ENCODE assay signal across 24 cellular contexts in genomic region chr3:69445498-69445897, GRCh38. TPM values are rescaled to one million over a fixed set of nuclear protein-coding genes. Genes with fewer than 3 reads are reported as not detected.
DNase-seq lines count a peak whose midpoint lies in the region; ATAC-seq, FAIRE-seq and TF ChIP-seq lines count a peak whose summit lies in the region.
"Had no signal": no experiment of that assay in that cellular context is flagged by ENCODE, and none has a peak within 500 bp of the region (broad histone marks: within the 10 kb centered on the region; RNA-seq: fewer than 3 reads in every experiment).

No MANE protein-coding gene starts in this region.

- no peaks in the 10 kb centered on the region for H3K4me1 ChIP-seq in vagina
- H3K4me1 ChIP-seq: testis had no signal

- H3K27ac ChIP-seq in dorsolateral prefrontal cortex: peak overlapping the region in 21 of 59 donors; percentile 3 to 77 (median 33)
- H3K27ac ChIP-seq in vagina: no peak overlapping the region
- H3K27ac ChIP-seq: gastrocnemius medialis, testis had no signal

- H3K36me3 ChIP-seq in vagina: no peaks in the 10 kb centered on the region
- H3K36me3 ChIP-seq: gastrocnemius medialis had no signal

- DNase-seq in Right ventricle myocardium superior (no peak), cardiac septum (ENCODE audit: low spot score) (no peak), dorsolateral prefrontal cortex (no peak), neural crest cell (ENCODE audit: low read depth, low spot score) (no peak), vagina (ENCODE audit: extremely low spot score in 2 of 2) (no peak), OCI-M1 (lab: John Stamatoyannopoulos, UW) (no peak), frontal cortex (ENCODE audit: low spot score in 2 of 2) (no peak)
- DNase-seq: 8988T; activated CD4-positive, CD25-positive, alpha-beta regulatory T cell treated with anti-CD3 and anti-CD28 coated beads, Interleukin-2, amount 50 U/mL, for 72 hours; activated CD8-positive, alpha-beta T cell treated with anti-CD3 and anti-CD28 coated beads, Interleukin-2, amount 10 ng/mL, durations not matched to agents 7 days and 5 days; activated naive CD4-positive, alpha-beta T cell treated with Interleukin-2 at 50 U/mL for 16 hours; activated T-cell treated with anti-CD3 and anti-CD28 coated beads, Interleukin-2, amount 50 U/mL, for 24 hours; amniotic stem cell; gastrocnemius medialis; KG1; naive B cell; NCI-H1694; stimulated activated CD4-positive, alpha-beta T cell treated with anti-CD3 and anti-CD28 coated beads, Interleukin-1b, Interleukin-23, amount 100 ng/mL, for 48 hours; testis had no signal

- TF ChIP-seq POLR2A in vagina (IDR thresholded peaks at IDR 0.05): no peak

- no peak overlapping the region for H3K4me3 Mint-ChIP-seq in neural crest cell
- H3K4me3 Mint-ChIP-seq: activated CD8-positive, alpha-beta T cell treated with anti-CD3 and anti-CD28 coated beads, Interleukin-2, amount 10 ng/mL, durations not matched to agents 7 days and 5 days; activated T-cell treated with anti-CD3 and anti-CD28 coated beads, Interleukin-2, amount 50 U/mL, for 24 hours; B cell; central memory CD8-positive, alpha-beta T cell; memory B cell; naive B cell; stimulated activated effector memory CD8-positive, alpha-beta T cell treated with anti-CD3 and anti-CD28 coated beads, Interleukin-12 subunit alpha, Interleukin-12 subunit beta, amount 100 ng/mL, for 72 hours had no signal

- peak overlapping the region; percentile 1 for H3K27ac Mint-ChIP-seq in neural crest cell (ENCODE audit: unreplicated experiment)
- H3K27ac Mint-ChIP-seq: activated CD8-positive, alpha-beta T cell treated with anti-CD3 and anti-CD28 coated beads, Interleukin-2, amount 10 ng/mL, durations not matched to agents 7 days and 5 days; activated T-cell treated with anti-CD3 and anti-CD28 coated beads, Interleukin-2, amount 50 U/mL, for 24 hours; B cell; memory B cell; naive B cell; stimulated activated effector memory CD8-positive, alpha-beta T cell treated with anti-CD3 and anti-CD28 coated beads, Interleukin-12 subunit alpha, Interleukin-12 subunit beta, amount 100 ng/mL, for 72 hours had no signal

- H3K27me3 ChIP-seq in dorsolateral prefrontal cortex (peaks cover 0 to 9% (median 0%) of the 10 kb centered on the region in 45 donors), vagina (no peaks in the 10 kb centered on the region)
- H3K27me3 ChIP-seq: gastrocnemius medialis, testis had no signal

- TF ChIP-seq CTCF in dorsolateral prefrontal cortex (IDR thresholded peaks at IDR 0.05 in 54 of 56, conservative IDR thresholded peaks at IDR 0.05 in 2 of 56; ENCODE audit: low read depth in 1 of 56, partially characterized antibody in 56 of 56) (no peak), neural crest cell (conservative IDR thresholded peaks at IDR 0.05) (no peak), vagina (IDR thresholded peaks at IDR 0.05) (no peak)

- peaks cover 9% of the 10 kb centered on the region for H3K4me1 Mint-ChIP-seq in neural crest cell
- H3K4me1 Mint-ChIP-seq: B cell; central memory CD8-positive, alpha-beta T cell; memory B cell; naive B cell; stimulated activated effector memory CD8-positive, alpha-beta T cell treated with anti-CD3 and anti-CD28 coated beads, Interleukin-12 subunit alpha, Interleukin-12 subunit beta, amount 100 ng/mL, for 72 hours had no signal

- no peaks in the 10 kb centered on the region for H3K36me3 Mint-ChIP-seq in neural crest cell (ENCODE audit: low read depth)
- H3K36me3 Mint-ChIP-seq: memory B cell; naive B cell; stimulated activated effector memory CD8-positive, alpha-beta T cell treated with anti-CD3 and anti-CD28 coated beads, Interleukin-12 subunit alpha, Interleukin-12 subunit beta, amount 100 ng/mL, for 72 hours had no signal

- H3K27me3 Mint-ChIP-seq in neural crest cell (ENCODE audit: low read depth): no peaks in the 10 kb centered on the region
- H3K27me3 Mint-ChIP-seq: B cell; central memory CD8-positive, alpha-beta T cell; memory B cell had no signal

- H3K9me3 ChIP-seq in vagina: no peaks in the 10 kb centered on the region
- H3K9me3 ChIP-seq: gastrocnemius medialis, testis had no signal

- peaks cover 2% of the 10 kb centered on the region for H3K9me3 Mint-ChIP-seq in neural crest cell
- H3K9me3 Mint-ChIP-seq: activated T-cell treated with anti-CD3 and anti-CD28 coated beads, Interleukin-2, amount 50 U/mL, for 24 hours; central memory CD8-positive, alpha-beta T cell; memory B cell; stimulated activated effector memory CD8-positive, alpha-beta T cell treated with anti-CD3 and anti-CD28 coated beads, Interleukin-12 subunit alpha, Interleukin-12 subunit beta, amount 100 ng/mL, for 72 hours had no signal

- intact Hi-C loops in Right ventricle myocardium superior (cut with DNase I) (no loop called here), cardiac septum (cut with DNase I) (no loop called here), dorsolateral prefrontal cortex (cut with DNase I) (no loop called here), vagina (cut with DNase I) (no loop called here)

- ATAC-seq in Right ventricle myocardium superior (ENCODE audit: poor library complexity): peak; percentile 32
- no peak for ATAC-seq in GM19455 (IDR thresholded peaks at IDR 0.05; ENCODE audit: unreplicated experiment)
- ATAC-seq: activated CD8-positive, alpha-beta T cell treated with anti-CD3 and anti-CD28 coated beads, Interleukin-2, amount 10 ng/mL, durations not matched to agents 7 days and 5 days; stimulated activated effector memory CD8-positive, alpha-beta T cell treated with anti-CD3 and anti-CD28 coated beads, Interleukin-12 subunit alpha, Interleukin-12 subunit beta, amount 100 ng/mL, for 72 hours had no signal

- H3K4me3 ChIP-seq in dorsolateral prefrontal cortex (peak overlapping the region in 37 of 59 donors; percentile 1 to 63 (median 40)), vagina (peak overlapping the region; percentile 39 to 42)

- FAIRE-seq in frontal cortex (lab: Jason Lieb, UNC): no peak

RNA-seq across cellular contexts. Expression of gene FRMD4B, which starts 59.6 kb away (rescaled TPM):
- total RNA-seq in Right ventricle myocardium superior (16.8 TPM), cardiac septum (10.8 TPM), dorsolateral prefrontal cortex (100 to 1,000 TPM in 5 of 120 experiments, 10 to 100 TPM in 114, 1 to 10 TPM in 1; 9.0 to 172 (median 40.6) TPM), neural crest cell (17.2 and 18.5 TPM in 2 replicates), vagina (53.5 TPM), frontal cortex (72.2 TPM)
